Comparison of ENCODE assay signal across 9 cellular contexts in genomic region chr12:126436041-126436440, GRCh38.
"Had no signal": no experiment of that assay in that cellular context is flagged by ENCODE, and none has a peak within 500 bp of the region (broad histone marks: within the 10 kb centered on the region; RNA-seq: fewer than 3 reads in every experiment).

No MANE protein-coding gene starts in this region.

- H3K9ac ChIP-seq: GM23248 had no signal

- H3K9me3 ChIP-seq: HAP-1 had no signal

- H2AFZ ChIP-seq: GM23248 had no signal

- H3K36me3 ChIP-seq: HAP-1 had no signal

- DNase-seq: GM23248, GOT3, H7, HFFc6, KG1 had no signal

- FAIRE-seq: K562 had no signal

- H3K4me1 ChIP-seq: HAP-1 had no signal

- ATAC-seq: HCT116, K562 had no signal

- H3K27ac ChIP-seq: GM23248, HL-60 had no signal

- H3K4me3 ChIP-seq: GM23248, HAP-1, K562 had no signal
